24 cellular contexts compared by ENCODE assay signal in genomic region chr10:101934911-101935310, GRCh38.
DNase-seq lines count a peak whose midpoint lies in the region; ATAC-seq and TF ChIP-seq lines count a peak whose summit lies in the region.
"Had no signal": no experiment of that assay in that cellular context is flagged by ENCODE, and none has a peak within 500 bp of the region (broad histone marks: within the 10 kb centered on the region; RNA-seq: fewer than 3 reads in every experiment).

No MANE protein-coding gene starts in this region.

- H3K27ac Mint-ChIP-seq in chondrocyte (ENCODE audit: unreplicated experiment) (peak overlapping the region; percentile 60), nephron (peak overlapping the region; percentile 78 to 84 (median 83))
- no peak overlapping the region for H3K27ac Mint-ChIP-seq in stimulated activated memory B cell treated with anti-CD40 and anti-IgM and Interleukin-4, amounts not matched to agents 10 μg/mL and 1 μg/mL and 100 μg/mL, for 72 hours
- H3K27ac Mint-ChIP-seq: CD4-positive, alpha-beta T cell had no signal

- intact Hi-C loops in left ventricle myocardium inferior (cut with micrococcal nuclease) = no loop called here
- intact Hi-C loops in left cardiac atrium (cut with DNase I) = no loop called here

- TF ChIP-seq CTCF in left ventricle myocardium inferior (IDR thresholded peaks at IDR 0.05; ENCODE audit: borderline replicate concordance) (no peak), chondrocyte (IDR thresholded peaks at IDR 0.05) (no peak), nephron (IDR thresholded peaks at IDR 0.05; ENCODE audit: unreplicated experiment in 3 of 3) (no peak), RWPE1 (conservative IDR thresholded peaks at IDR 0.05; ENCODE audit: low read depth) (no peak)

- H3K27ac ChIP-seq in left ventricle myocardium inferior (replicated peaks) (peak overlapping the region; percentile 86), RWPE1 (no peak overlapping the region)
- H3K27ac ChIP-seq: BLaER1 treated with 17β-estradiol and CSF1 and Interleukin-3, amounts not matched to agents 10 nM and 100 nM; GM23248; PC-9; SK-N-MC had no signal

- no peak overlapping the region for H3K4me3 Mint-ChIP-seq in chondrocyte (ENCODE audit: unreplicated experiment)
- H3K4me3 Mint-ChIP-seq in nephron = no peak overlapping the region
- H3K4me3 Mint-ChIP-seq in stimulated activated memory B cell treated with anti-CD40 and anti-IgM and Interleukin-4, amounts not matched to agents 10 μg/mL and 1 μg/mL and 100 μg/mL, for 72 hours = no peak overlapping the region
- H3K4me3 Mint-ChIP-seq: CD4-positive, alpha-beta T cell had no signal

- CTCF ChIA-PET in RWPE1 (lab: Yijun Ruan, JAX) = interaction anchor here (0.5 to 0.7 kb wide), 2 partner anchors 40 to 120 kb away, joined by 3 read pairs; no protein-coding TSS in a partner anchor

- H3K36me3 Mint-ChIP-seq in chondrocyte (ENCODE audit: low read depth) (peaks cover 5% of the 10 kb centered on the region), nephron (ENCODE audit: low read depth) (peaks cover 8% of the 10 kb centered on the region)
- H3K36me3 Mint-ChIP-seq in stimulated activated memory B cell treated with anti-CD40 and anti-IgM and Interleukin-4, amounts not matched to agents 10 μg/mL and 1 μg/mL and 100 μg/mL, for 72 hours = peaks cover 41% of the 10 kb centered on the region

- POLR2A ChIA-PET in RWPE1 (lab: Yijun Ruan, JAX; ENCODE audit: low non-redundant PET) = no interaction called here

- no peak overlapping the region for H3K4me3 ChIP-seq in left ventricle myocardium inferior
- H3K4me3 ChIP-seq: A549; BLaER1 treated with 17β-estradiol and CSF1 and Interleukin-3, amounts not matched to agents 10 nM and 100 nM; GM23248; PC-9; SK-N-MC had no signal

- H3K27me3 Mint-ChIP-seq in chondrocyte (ENCODE audit: low read depth) (no peaks in the 10 kb centered on the region), nephron (ENCODE audit: low read depth) (peaks cover 4% of the 10 kb centered on the region)
- no peaks in the 10 kb centered on the region for H3K27me3 Mint-ChIP-seq in stimulated activated memory B cell treated with anti-CD40 and anti-IgM and Interleukin-4, amounts not matched to agents 10 μg/mL and 1 μg/mL and 100 μg/mL, for 72 hours
- H3K27me3 Mint-ChIP-seq: CD4-positive, alpha-beta T cell had no signal

- H3K9me3 Mint-ChIP-seq in chondrocyte (ENCODE audit: low read depth) = no peaks in the 10 kb centered on the region
- no peaks in the 10 kb centered on the region for H3K9me3 Mint-ChIP-seq in nephron
- no peaks in the 10 kb centered on the region for H3K9me3 Mint-ChIP-seq in stimulated activated memory B cell treated with anti-CD40 and anti-IgM and Interleukin-4, amounts not matched to agents 10 μg/mL and 1 μg/mL and 100 μg/mL, for 72 hours
- H3K9me3 Mint-ChIP-seq: CD4-positive, alpha-beta T cell had no signal

- H3K9me3 ChIP-seq in left ventricle myocardium inferior (replicated peaks) = no peaks in the 10 kb centered on the region
- H3K9me3 ChIP-seq: A549; BLaER1 treated with 17β-estradiol and CSF1 and Interleukin-3, amounts not matched to agents 10 nM and 100 nM had no signal

- no peaks in the 10 kb centered on the region for H3K27me3 ChIP-seq in left ventricle myocardium inferior (ENCODE audit: low read depth)
- H3K27me3 ChIP-seq: BLaER1 treated with 17β-estradiol and CSF1 and Interleukin-3, amounts not matched to agents 10 nM and 100 nM had no signal

- peaks cover 37% of the 10 kb centered on the region for H3K4me1 Mint-ChIP-seq in chondrocyte (ENCODE audit: low read depth)
- H3K4me1 Mint-ChIP-seq in nephron = peaks cover 46% of the 10 kb centered on the region
- peaks cover 22% of the 10 kb centered on the region for H3K4me1 Mint-ChIP-seq in stimulated activated memory B cell treated with anti-CD40 and anti-IgM and Interleukin-4, amounts not matched to agents 10 μg/mL and 1 μg/mL and 100 μg/mL, for 72 hours

- H3K4me1 ChIP-seq in left ventricle myocardium inferior = peaks cover 77% of the 10 kb centered on the region

- no peaks in the 10 kb centered on the region for H3K36me3 ChIP-seq in left ventricle myocardium inferior

- no peak for DNase-seq in left ventricle myocardium inferior
- no peak for DNase-seq in left cardiac atrium
- no peak for DNase-seq in chondrocyte (ENCODE audit: low spot score)
- no peak for DNase-seq in stimulated activated CD4-positive, alpha-beta T cell treated with anti-CD3 and anti-CD28 coated beads, Interleukin-2, amount 100 ng/mL, for 24 hours
- no peak for DNase-seq in RWPE1 (ENCODE audit: low spot score)
- DNase-seq: AML-193; CD4-positive, alpha-beta T cell; GM23248; H7; Karpas-422; NCI-H1092 treated with DMSO at 0.1 percent for 48 hours; NCI-H1436 treated with DMSO at 0.1 percent for 48 hours; NCI-H187 treated with DMSO at 0.1 percent for 48 hours; NCI-H2107; NCI-H524; NCI-H774; PC-9; SHP77 treated with DMSO at 0.1 percent for 48 hours had no signal

- ATAC-seq in left cardiac atrium = no peak
- no peak for ATAC-seq in stimulated activated memory B cell treated with anti-CD40 and anti-IgM and Interleukin-4, amounts not matched to agents 10 μg/mL and 1 μg/mL and 100 μg/mL, for 72 hours
- ATAC-seq: A549, HepG2 had no signal
